Comparison of ENCODE assay signal across 1 cellular context in the genomic region with DNA sequence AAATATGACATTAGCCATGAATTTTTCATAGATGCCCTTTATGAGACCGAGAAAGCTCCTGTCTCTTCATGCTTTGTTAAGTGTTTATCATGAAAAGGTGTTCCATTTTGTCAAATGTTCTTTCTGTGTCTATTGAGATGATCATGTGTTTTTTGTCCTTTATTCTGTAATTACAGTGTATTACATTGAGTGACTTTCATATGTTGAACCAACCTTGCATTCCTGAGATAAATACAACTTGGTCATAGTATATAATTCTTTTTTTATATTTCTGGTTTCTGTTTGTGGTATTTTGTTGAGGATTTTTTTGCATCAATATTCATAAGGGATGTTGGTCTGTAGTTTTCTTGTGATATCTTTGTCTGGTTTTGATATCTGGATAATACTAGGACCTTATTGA.
TF ChIP-seq lines count a peak whose summit lies in the region.

No MANE protein-coding gene starts in this region.

TF ChIP-seq in K562, 482 proteins besides CTCF, POLR2A, EP300 and RAD21 (continued from another document):
- TF ChIP-seq FOXK2 (conservative IDR thresholded peaks at IDR 0.05 in 1 of 2, IDR thresholded peaks at IDR 0.05 in 1 of 2; ENCODE audit: low read depth in 2 of 2) (no peak), ZNF217 (CRISPR knock-in tag; IDR thresholded peaks at IDR 0.05) (no peak), KAT8 (IDR thresholded peaks at IDR 0.05; ENCODE audit: low read depth) (no peak), JUND (IDR thresholded peaks at IDR 0.05; ENCODE audit: borderline replicate concordance, low read depth, low read length) (no peak), JUND (tag; IDR thresholded peaks at IDR 0.05; ENCODE audit: borderline replicate concordance, low read depth, low read length) (no peak), ESRRA (IDR thresholded peaks at IDR 0.05; ENCODE audit: borderline replicate concordance, low read depth) (no peak), ETV6 (IDR thresholded peaks at IDR 0.05; ENCODE audit: borderline replicate concordance in 1 of 2, low read depth in 2 of 2, low read length in 1 of 2) (no peak), ETV6 (CRISPR knock-in tag; IDR thresholded peaks at IDR 0.05; ENCODE audit: borderline replicate concordance) (no peak), ZNF518B (CRISPR knock-in tag; IDR thresholded peaks at IDR 0.05) (no peak), ZNF3 (CRISPR knock-in tag; IDR thresholded peaks at IDR 0.05) (no peak), TRIM24 (IDR thresholded peaks at IDR 0.05) (peak; percentile 27 to 63; a peak in 3 of 4 replicates), ERF (CRISPR knock-in tag; IDR thresholded peaks at IDR 0.05) (no peak), CBX3 (IDR thresholded peaks at IDR 0.05; ENCODE audit: borderline replicate concordance in 1 of 2, low read length in 2 of 2) (peak in 1 of 2 experiments; percentile 55; a peak in 1 of 3 replicates), TRIM28 (IDR thresholded peaks at IDR 0.05) (peak; percentile 79; the same call in 1 of the 2 replicates), MGA (IDR thresholded peaks at IDR 0.05) (no peak), SMAD2 (IDR thresholded peaks at IDR 0.05; ENCODE audit: low read depth, low read length) (no peak), MITF (IDR thresholded peaks at IDR 0.05) (no peak), ZNF561 (CRISPR knock-in tag; conservative IDR thresholded peaks at IDR 0.05) (no peak), CXXC5 (CRISPR knock-in tag; IDR thresholded peaks at IDR 0.05) (no peak), ZNF324 (CRISPR knock-in tag; IDR thresholded peaks at IDR 0.05) (peak; percentile 96)
- TF ChIP-seq, protein P1, sequence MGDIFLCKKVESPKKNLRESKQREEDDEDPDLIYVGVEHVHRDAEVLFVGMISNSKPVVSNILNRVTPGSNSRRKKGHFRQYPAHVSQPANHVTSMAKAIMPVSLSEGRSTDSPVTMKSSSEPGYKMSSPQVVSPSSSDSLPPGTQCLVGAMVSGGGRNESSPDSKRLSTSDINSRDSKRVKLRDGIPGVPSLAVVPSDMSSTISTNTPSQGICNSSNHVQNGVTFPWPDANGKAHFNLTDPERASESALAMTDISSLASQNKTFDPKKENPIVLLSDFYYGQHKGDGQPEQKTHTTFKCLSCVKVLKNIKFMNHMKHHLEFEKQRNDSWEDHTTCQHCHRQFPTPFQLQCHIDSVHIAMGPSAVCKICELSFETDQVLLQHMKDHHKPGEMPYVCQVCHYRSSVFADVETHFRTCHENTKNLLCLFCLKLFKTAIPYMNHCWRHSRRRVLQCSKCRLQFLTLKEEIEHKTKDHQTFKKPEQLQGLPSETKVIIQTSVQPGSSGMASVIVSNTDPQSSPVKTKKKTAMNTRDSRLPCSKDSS (IDR thresholded peaks at IDR 0.05; ENCODE audit: low read depth, partially characterized antibody), result peak; percentile 32
- TF ChIP-seq, protein P2, sequence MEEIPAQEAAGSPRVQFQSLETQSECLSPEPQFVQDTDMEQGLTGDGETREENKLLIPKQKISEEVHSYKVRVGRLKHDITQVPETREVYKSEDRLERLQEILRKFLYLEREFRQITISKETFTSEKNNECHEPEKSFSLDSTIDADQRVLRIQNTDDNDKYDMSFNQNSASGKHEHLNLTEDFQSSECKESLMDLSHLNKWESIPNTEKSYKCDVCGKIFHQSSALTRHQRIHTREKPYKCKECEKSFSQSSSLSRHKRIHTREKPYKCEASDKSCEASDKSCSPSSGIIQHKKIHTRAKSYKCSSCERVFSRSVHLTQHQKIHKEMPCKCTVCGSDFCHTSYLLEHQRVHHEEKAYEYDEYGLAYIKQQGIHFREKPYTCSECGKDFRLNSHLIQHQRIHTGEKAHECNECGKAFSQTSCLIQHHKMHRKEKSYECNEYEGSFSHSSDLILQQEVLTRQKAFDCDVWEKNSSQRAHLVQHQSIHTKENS (CRISPR knock-in tag; IDR thresholded peaks at IDR 0.05), result no peak
- TF ChIP-seq, protein P3, sequence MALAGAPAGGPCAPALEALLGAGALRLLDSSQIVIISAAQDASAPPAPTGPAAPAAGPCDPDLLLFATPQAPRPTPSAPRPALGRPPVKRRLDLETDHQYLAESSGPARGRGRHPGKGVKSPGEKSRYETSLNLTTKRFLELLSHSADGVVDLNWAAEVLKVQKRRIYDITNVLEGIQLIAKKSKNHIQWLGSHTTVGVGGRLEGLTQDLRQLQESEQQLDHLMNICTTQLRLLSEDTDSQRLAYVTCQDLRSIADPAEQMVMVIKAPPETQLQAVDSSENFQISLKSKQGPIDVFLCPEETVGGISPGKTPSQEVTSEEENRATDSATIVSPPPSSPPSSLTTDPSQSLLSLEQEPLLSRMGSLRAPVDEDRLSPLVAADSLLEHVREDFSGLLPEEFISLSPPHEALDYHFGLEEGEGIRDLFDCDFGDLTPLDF (CRISPR knock-in tag; IDR thresholded peaks at IDR 0.05), result no peak
TF ChIP-seq in K562: peak in this region for 5.
